Comparison of ENCODE assay signal across 10 cellular contexts in the genomic region with DNA sequence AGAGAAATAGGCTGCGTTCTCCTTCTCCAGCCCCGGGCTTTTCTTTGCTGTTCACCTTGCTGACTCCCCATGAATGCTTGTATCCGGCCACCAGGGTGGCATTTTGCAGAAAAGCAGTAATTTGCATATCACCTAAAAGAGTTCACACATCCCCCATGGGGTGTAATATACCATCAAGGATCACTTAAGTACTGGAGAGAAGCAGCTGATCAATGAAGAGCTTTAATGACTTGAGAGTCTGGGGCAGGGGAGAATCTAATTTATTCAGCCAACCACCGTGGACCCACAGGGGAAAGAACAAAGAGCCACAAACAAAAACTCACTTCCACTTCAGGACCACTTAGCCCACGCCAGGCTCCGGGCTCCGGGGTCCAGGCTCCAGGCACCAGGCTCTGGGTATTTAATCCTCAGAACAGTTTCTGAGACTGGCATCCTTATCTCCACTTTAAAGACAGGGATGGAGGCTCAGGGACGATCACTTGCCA. TPM values are rescaled to one million over a fixed set of nuclear protein-coding genes. Genes with fewer than 3 reads are reported as not detected.
DNase-seq lines count a peak whose midpoint lies in the region; ATAC-seq and TF ChIP-seq lines count a peak whose summit lies in the region.
"Had no signal": no experiment of that assay in that cellular context is flagged by ENCODE, and none has a peak within 500 bp of the region (broad histone marks: within the 10 kb centered on the region; RNA-seq: fewer than 3 reads in every experiment).

No MANE protein-coding gene starts in this region.

- TF ChIP-seq POLR2A in tibial nerve (IDR thresholded peaks at IDR 0.05), result no peak

- H3K9me3 ChIP-seq in left ventricle myocardium inferior (replicated peaks), result no peaks in the 10 kb centered on the region
- H3K9me3 ChIP-seq in right atrium auricular region, result no peaks in the 10 kb centered on the region
- H3K9me3 ChIP-seq in tibial nerve, result no peaks in the 10 kb centered on the region
- H3K9me3 ChIP-seq: MG63, pancreas had no signal

- H3K27ac ChIP-seq in left ventricle myocardium inferior (replicated peaks) (peak overlapping the region; percentile 92), right atrium auricular region (peak overlapping the region in 1 of 2 donors; percentile 85), tibial nerve (peak overlapping the region in 3 of 4 donors; percentile 41 to 89 (median 43))
- H3K27ac ChIP-seq: pancreas had no signal

- no peak for TF ChIP-seq EP300 in tibial nerve (IDR thresholded peaks at IDR 0.05)

- H3K4me1 ChIP-seq in left ventricle myocardium inferior (peaks cover 64% of the 10 kb centered on the region), right atrium auricular region (peaks cover 0 to 17% of the 10 kb centered on the region in 2 donors), tibial nerve (peaks cover 0 to 37% (median 26%) of the 10 kb centered on the region in 4 donors)

- no peak overlapping the region for H3K4me3 ChIP-seq in left ventricle myocardium inferior
- no peak overlapping the region for H3K4me3 ChIP-seq in right atrium auricular region
- peak overlapping the region in 1 of 4 donors; percentile 10 for H3K4me3 ChIP-seq in tibial nerve
- H3K4me3 ChIP-seq: MG63, pancreas had no signal

- intact Hi-C loops in left ventricle myocardium inferior (cut with micrococcal nuclease), result no loop called here

- H3K27me3 ChIP-seq in left ventricle myocardium inferior (ENCODE audit: low read depth), result no peaks in the 10 kb centered on the region
- H3K27me3 ChIP-seq in right atrium auricular region, result no peaks in the 10 kb centered on the region
- H3K27me3 ChIP-seq in tibial nerve, result no peaks in the 10 kb centered on the region
- H3K27me3 ChIP-seq: MG63, pancreas had no signal

- ATAC-seq in HG02938 (IDR thresholded peaks at IDR 0.05; ENCODE audit: unreplicated experiment) (peak; percentile 36), HG03469 (IDR thresholded peaks at IDR 0.05; ENCODE audit: unreplicated experiment) (no peak)
- ATAC-seq: pancreas had no signal

- H3K36me3 ChIP-seq in left ventricle myocardium inferior (no peaks in the 10 kb centered on the region), right atrium auricular region (no peaks in the 10 kb centered on the region), tibial nerve (no peaks in the 10 kb centered on the region)
- H3K36me3 ChIP-seq: pancreas had no signal

- no peak for DNase-seq in left ventricle myocardium inferior
- no peak for DNase-seq in right atrium auricular region (ENCODE audit: low spot score)
- peak; percentile 64 for DNase-seq in activated CD8-positive, alpha-beta memory T cell treated with anti-CD3 and anti-CD28 coated beads for 24 hours
- DNase-seq in tibial nerve (ENCODE audit: low spot score in 2 of 2), result no peak
- no peak for DNase-seq in HuH-7.5 (ENCODE audit: low spot score)
- no peak for DNase-seq in cortex of kidney (lab: John Stamatoyannopoulos, UW)
- DNase-seq: MG63, pancreas had no signal

- WGBS in tibial nerve, 2 donors, result 62 to 70% methylated on average over 8 of the region's 8 CpGs

- no peak for TF ChIP-seq CTCF in left ventricle myocardium inferior (IDR thresholded peaks at IDR 0.05; ENCODE audit: borderline replicate concordance)
- no peak for TF ChIP-seq CTCF in right atrium auricular region (IDR thresholded peaks at IDR 0.05)
- no peak for TF ChIP-seq CTCF in tibial nerve (IDR thresholded peaks at IDR 0.05)

RNA-seq across cellular contexts. Expression of gene SEC14L1, which starts 33.9 kb away (rescaled TPM):
- 55.5 TPM for total RNA-seq in left ventricle myocardium inferior
- total RNA-seq in right atrium auricular region, result 10 to 100 TPM; 48.2 to 54.0 TPM
- 100 to 1,000 TPM in 2 of 4 donors, 10 to 100 TPM in 2; 51.1 to 113 (median 81.7) TPM for total RNA-seq in tibial nerve
